ENCODE assay signal across 8 cellular contexts in the genomic region with DNA sequence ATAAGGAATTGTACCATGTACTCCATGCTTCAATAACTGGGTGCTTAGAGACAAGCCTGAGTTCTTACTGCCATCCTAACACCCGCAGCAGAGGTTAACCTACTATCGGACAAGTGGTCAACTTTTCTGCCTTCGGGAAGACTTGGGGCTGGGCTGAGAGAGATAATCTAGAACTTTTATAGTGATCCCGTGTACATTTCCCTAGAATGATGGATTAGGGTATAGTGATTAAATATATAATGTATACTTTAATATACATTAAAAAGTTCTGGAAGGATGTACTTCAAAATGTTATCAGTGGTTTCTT. TPM values are rescaled to one million over a fixed set of nuclear protein-coding genes. Genes with fewer than 3 reads are reported as not detected.
DNase-seq lines count a peak whose midpoint lies in the region; ATAC-seq and TF ChIP-seq lines count a peak whose summit lies in the region.

No MANE protein-coding gene starts in this region.

- peak overlapping the region; percentile 88 for H3K27ac ChIP-seq in CD8-positive, alpha-beta memory T cell (ENCODE audit: low read depth, low read length)
- H3K27ac ChIP-seq in MM.1S (ENCODE audit: low read length), result peak overlapping the region; percentile 98
- peak overlapping the region; percentile 92 for H3K27ac ChIP-seq in osteoblast (ENCODE audit: low read depth, low read length)

- peak overlapping the region; percentile 92 to 94 (median 94) for H3K4me3 Mint-ChIP-seq in CD8-positive, alpha-beta memory T cell
- peak overlapping the region; percentile 87 to 98 for H3K4me3 Mint-ChIP-seq in effector memory CD8-positive, alpha-beta T cell

- peaks cover 0 to 4% (median 0%) of the 10 kb centered on the region in 3 donors for H3K36me3 Mint-ChIP-seq in CD8-positive, alpha-beta memory T cell
- peaks cover 40% of the 10 kb centered on the region for H3K36me3 Mint-ChIP-seq in effector memory CD8-positive, alpha-beta T cell (ENCODE audit: insufficient read depth)

- no peak for DNase-seq in CD8-positive, alpha-beta memory T cell
- DNase-seq in MM.1S (no peak), osteoblast (ENCODE audit: insufficient read length, low spot score, missing footprints) (no peak), NCI-H446 (lab: John Stamatoyannopoulos, UW) (no peak)
- no peak for DNase-seq in effector memory CD8-positive, alpha-beta T cell
- DNase-seq in central memory CD4-positive, alpha-beta T cell, result no peak

- H3K4me2 ChIP-seq in MM.1S (ENCODE audit: low read depth, low read length), result peak overlapping the region; percentile 75
- peak overlapping the region; percentile 99 for H3K4me2 ChIP-seq in osteoblast (ENCODE audit: insufficient read depth, low read length)

- peak overlapping the region; percentile 92 for H3K9ac ChIP-seq in MM.1S (ENCODE audit: low read length)

- peak overlapping the region; percentile 97 to 100 (median 98) for H3K27ac Mint-ChIP-seq in CD8-positive, alpha-beta memory T cell
- H3K27ac Mint-ChIP-seq in effector memory CD8-positive, alpha-beta T cell, result peak overlapping the region; percentile 98

- H2AFZ ChIP-seq in MM.1S (ENCODE audit: low read length), result peak overlapping the region; percentile 55
- peak overlapping the region; percentile 99 for H2AFZ ChIP-seq in osteoblast (ENCODE audit: low read length)

- peak overlapping the region; percentile 90 for H3K4me3 ChIP-seq in CD8-positive, alpha-beta memory T cell (ENCODE audit: low read length)
- H3K4me3 ChIP-seq in MM.1S (ENCODE audit: low read length) (peak overlapping the region; percentile 48), osteoblast (ENCODE audit: insufficient read depth, low read length) (peak overlapping the region; percentile 75)

- H3K9me2 ChIP-seq in MM.1S (replicated peaks; ENCODE audit: insufficient read depth, low read length), result no peaks in the 10 kb centered on the region

- no peaks in the 10 kb centered on the region for H3K79me2 ChIP-seq in MM.1S (ENCODE audit: low read length)
- H3K79me2 ChIP-seq in osteoblast (ENCODE audit: insufficient read depth, low read length), result no peaks in the 10 kb centered on the region

- peaks cover 22% of the 10 kb centered on the region for H3F3A ChIP-seq in MM.1S (ENCODE audit: insufficient read depth, low read length)

- peaks cover 33 to 39% (median 38%) of the 10 kb centered on the region in 3 donors for H3K4me1 Mint-ChIP-seq in CD8-positive, alpha-beta memory T cell
- peaks cover 28 to 39% of the 10 kb centered on the region in 2 donors for H3K4me1 Mint-ChIP-seq in effector memory CD8-positive, alpha-beta T cell (ENCODE audit: low read depth in 2 of 2)

- H3K4me1 ChIP-seq in CD8-positive, alpha-beta memory T cell (ENCODE audit: insufficient read depth, low read length), result peaks cover 41% of the 10 kb centered on the region
- H3K4me1 ChIP-seq in MM.1S (ENCODE audit: low read length), result peaks cover 16% of the 10 kb centered on the region
- H3K4me1 ChIP-seq in osteoblast (ENCODE audit: insufficient read depth, low read length), result peaks cover 7% of the 10 kb centered on the region

- H3K9me3 ChIP-seq in CD8-positive, alpha-beta memory T cell (ENCODE audit: low read length), result no peaks in the 10 kb centered on the region
- H3K9me3 ChIP-seq in MM.1S (replicated peaks; ENCODE audit: insufficient read depth, low read length) (no peaks in the 10 kb centered on the region), osteoblast (ENCODE audit: low read depth, low read length) (no peaks in the 10 kb centered on the region)

- no peaks in the 10 kb centered on the region for H3K27me3 ChIP-seq in CD8-positive, alpha-beta memory T cell (ENCODE audit: insufficient read depth, low read length, poor library complexity, severe bottlenecking)
- H3K27me3 ChIP-seq in MM.1S (replicated peaks; ENCODE audit: insufficient read depth, low read length) (no peaks in the 10 kb centered on the region), osteoblast (ENCODE audit: insufficient read depth, low read length) (no peaks in the 10 kb centered on the region)

- no peaks in the 10 kb centered on the region for H3K36me3 ChIP-seq in CD8-positive, alpha-beta memory T cell (ENCODE audit: insufficient read depth, low read length)
- H3K36me3 ChIP-seq in MM.1S (replicated peaks; ENCODE audit: insufficient read depth, low read length) (no peaks in the 10 kb centered on the region), osteoblast (ENCODE audit: insufficient read depth, low read length) (no peaks in the 10 kb centered on the region)

- ATAC-seq in effector memory CD8-positive, alpha-beta T cell (replicated peaks), result no peak
- ATAC-seq in HG02870 (IDR thresholded peaks at IDR 0.05; ENCODE audit: unreplicated experiment) (no peak), GM21423 (IDR thresholded peaks at IDR 0.05; ENCODE audit: unreplicated experiment) (no peak)

- no peaks in the 10 kb centered on the region for H3K27me3 Mint-ChIP-seq in CD8-positive, alpha-beta memory T cell
- H3K27me3 Mint-ChIP-seq in effector memory CD8-positive, alpha-beta T cell, result no peaks in the 10 kb centered on the region

- H4K20me1 ChIP-seq in MM.1S (ENCODE audit: insufficient read depth, low read length) (no peaks in the 10 kb centered on the region), osteoblast (ENCODE audit: insufficient read depth, low read length) (no peaks in the 10 kb centered on the region)

- CTCF ChIA-PET in CD8-positive, alpha-beta memory T cell (lab: Charles Lee), result interaction anchor here (0.8 to 2.1 kb wide), 7 partner anchors 9 to 30 kb away, joined by 3 to 11 read pairs (median 3); partner anchors contain the start of gene ZNF487

- no peaks in the 10 kb centered on the region for H3K9me3 Mint-ChIP-seq in CD8-positive, alpha-beta memory T cell
- H3K9me3 Mint-ChIP-seq in effector memory CD8-positive, alpha-beta T cell, result no peaks in the 10 kb centered on the region

- TF ChIP-seq CTCF in MM.1S (IDR thresholded peaks at IDR 0.05; ENCODE audit: low read length) (no peak), osteoblast (IDR thresholded peaks at IDR 0.05; ENCODE audit: extremely low read depth, low read depth, low read length) (no peak)

- POLR2A ChIA-PET in CD8-positive, alpha-beta memory T cell (lab: Charles Lee), result interaction anchor here (0.6 to 2.9 kb wide), 6 partner anchors 7 to 25 kb away, joined by 3 to 24 read pairs (median 4); partner anchors contain the start of genes HNRNPF and ZNF487

RNA-seq across cellular contexts. Expression of gene HNRNPF, which starts 12.2 kb away (rescaled TPM):
- total RNA-seq in CD8-positive, alpha-beta memory T cell, result 100 to 1,000 TPM; 562 to 566 TPM
- polyA plus RNA-seq in CD8-positive, alpha-beta memory T cell, result 261 TPM
- total RNA-seq in osteoblast, result 221 and 229 TPM in 2 replicates

RNA-seq across cellular contexts. Expression of gene ZNF487, which starts 15.8 kb away (rescaled TPM):
- 1 to 10 TPM; 1.5 to 4.2 TPM for total RNA-seq in CD8-positive, alpha-beta memory T cell
- polyA plus RNA-seq in CD8-positive, alpha-beta memory T cell, result 7.9 TPM
- 8.3 and 9.4 TPM in 2 replicates for total RNA-seq in osteoblast

RNA-seq across cellular contexts. Expression of gene FXYD4, which starts 49.7 kb away (rescaled TPM):
- total RNA-seq in CD8-positive, alpha-beta memory T cell, result not detected
- not detected for polyA plus RNA-seq in CD8-positive, alpha-beta memory T cell
- not detected in 2 replicates for total RNA-seq in osteoblast
